ENCODE assay signal across 12 cellular contexts in genomic region chr20:17841751-17842191, GRCh38.
A peak's percentile ranks its signal among the peaks of the same experiment; 100 is the strongest.
DNase-seq lines count a peak whose midpoint lies in the region; TF ChIP-seq lines count a peak whose summit lies in the region.
"Had no signal": no experiment of that assay in that cellular context is flagged by ENCODE, and none has a peak within 500 bp of the region (broad histone marks: within the 10 kb centered on the region; RNA-seq: fewer than 3 reads in every experiment).

No MANE protein-coding gene starts in this region.

- H3K4me3 ChIP-seq in fibroblast of lung (replicated peaks in 1 of 4; ENCODE audit: control extremely low read depth in 1 of 4, insufficient read depth in 1 of 4, low read depth in 3 of 4, low read length in 4 of 4), result no peak overlapping the region
- no peak overlapping the region for H3K4me3 ChIP-seq in tibial nerve

- H3K27ac ChIP-seq in fibroblast of lung (ENCODE audit: insufficient read depth, low read length) (peak overlapping the region; percentile 92), tibial nerve (peak overlapping the region in 3 of 4 donors; percentile 49 to 84 (median 76))

- peak overlapping the region; percentile 26 for H3K9ac ChIP-seq in fibroblast of lung (ENCODE audit: insufficient read depth, low read length)

- no peaks in the 10 kb centered on the region for H4K20me1 ChIP-seq in fibroblast of lung (ENCODE audit: control insufficient read depth, extremely low read depth, insufficient read depth, low read length)

- H2AFZ ChIP-seq in fibroblast of lung (ENCODE audit: low read length), result no peak overlapping the region

- 30 to 54% methylated on average over 12 of the region's 12 CpGs for WGBS in tibial nerve, 2 donors

- no peak for TF ChIP-seq CTCF in fibroblast of lung (conservative IDR thresholded peaks at IDR 0.05 in 1 of 2, IDR thresholded peaks at IDR 0.05 in 1 of 2; ENCODE audit: low read depth in 1 of 2, low read length in 2 of 2)
- no peak for TF ChIP-seq CTCF in tibial nerve (IDR thresholded peaks at IDR 0.05)

- H3K4me1 ChIP-seq in fibroblast of lung (ENCODE audit: control insufficient read depth, extremely low read depth, insufficient read depth, low read length) (peaks cover 25% of the 10 kb centered on the region), tibial nerve (peaks cover 0 to 41% (median 25%) of the 10 kb centered on the region in 4 donors)

- H3K36me3 ChIP-seq in fibroblast of lung (ENCODE audit: control insufficient read depth, insufficient read depth, low read length) (no peaks in the 10 kb centered on the region), tibial nerve (no peaks in the 10 kb centered on the region)

- no peaks in the 10 kb centered on the region for H3K79me2 ChIP-seq in fibroblast of lung (ENCODE audit: control insufficient read depth, insufficient read depth, low read length)

- DNase-seq in LHCN-M2 (ENCODE audit: low read depth) (peak; percentile 37), fibroblast of lung (ENCODE audit: low read depth in 2 of 2) (peak; percentile 72 to 97), mucosa of gallbladder (ENCODE audit: low spot score) (peak; percentile 28), tibial nerve (ENCODE audit: low spot score in 2 of 2) (peak; percentile 36 to 58), COR-L47 (lab: John Stamatoyannopoulos, UW) (no peak), NCI-H1694 (lab: John Stamatoyannopoulos, UW) (no peak), HuH-7 (ENCODE audit: low spot score) (no peak), NCI-H1417 (lab: John Stamatoyannopoulos, UW) (no peak)
- DNase-seq: activated CD4-positive, alpha-beta T cell treated with anti-CD3 and anti-CD28 coated beads, Interleukin-2, amount 10 ng/mL, durations not matched to agents 24 days and 14 days; NCI-H1092; stimulated activated CD4-positive, alpha-beta T cell treated with anti-CD3 and anti-CD28 coated beads, Interleukin-2, amount 100 ng/mL, for 48 hours; SW 1271 had no signal

- H3K4me2 ChIP-seq in fibroblast of lung (ENCODE audit: extremely low read depth, insufficient read depth, low read length), result peak overlapping the region; percentile 33

- TF ChIP-seq EP300 in tibial nerve (IDR thresholded peaks at IDR 0.05), result peak in 1 of 2 donors; percentile 65

- H3K27me3 ChIP-seq in fibroblast of lung (ENCODE audit: control insufficient read depth, insufficient read depth, low read length) (no peaks in the 10 kb centered on the region), tibial nerve (no peaks in the 10 kb centered on the region)

- TF ChIP-seq POLR2A in tibial nerve (IDR thresholded peaks at IDR 0.05), result no peak

- H3K9me3 ChIP-seq in fibroblast of lung (ENCODE audit: control insufficient read depth, insufficient read depth, low read depth, low read length) (no peaks in the 10 kb centered on the region), tibial nerve (peaks cover 0 to 4% (median 0%) of the 10 kb centered on the region in 4 donors)

Comparison
In these comparisons a context has a peak if more than half of its experiments do, and no peak if none do; other contexts are left out.
1. DNase-seq: peak in LHCN-M2 (single experiment), fibroblast of lung (2 of 2), mucosa of gallbladder (single experiment) and tibial nerve (2 of 2); none in COR-L47 (single experiment), NCI-H1694 (single experiment), HuH-7 (single experiment) and NCI-H1417 (0 of 3).